18 cellular contexts compared by ENCODE assay signal in the genomic region with DNA sequence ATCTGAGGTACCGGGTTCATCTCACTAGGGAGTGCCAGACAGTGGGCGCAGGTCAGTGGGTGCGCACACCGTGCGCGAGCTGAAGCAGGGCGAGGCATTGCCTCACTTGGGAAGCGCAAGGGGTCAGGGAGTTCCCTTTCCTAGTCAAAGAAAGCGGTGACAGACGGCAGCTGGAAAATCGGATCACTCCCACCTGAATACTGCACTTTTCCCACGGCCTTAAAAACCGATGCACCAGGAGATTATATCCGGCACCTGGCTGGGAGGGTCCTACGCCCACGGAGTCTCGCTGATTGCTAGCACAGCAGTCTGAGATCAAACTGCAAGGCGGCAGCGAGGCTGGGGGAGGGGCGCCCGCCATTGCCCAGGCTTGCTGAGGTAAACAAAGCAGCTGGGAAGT. TPM values are rescaled to one million over a fixed set of nuclear protein-coding genes. Genes with fewer than 3 reads are reported as not detected.
A peak's percentile ranks its signal among the peaks of the same experiment; 100 is the strongest.
DNase-seq lines count a peak whose midpoint lies in the region; FAIRE-seq and TF ChIP-seq lines count a peak whose summit lies in the region.
"Not testable (repeated sequence)": the region's sequence is repeated elsewhere in the genome, so short reads cannot be mapped to it uniquely, and the experiment has no call there.
"Had no signal": no experiment of that assay in that cellular context is flagged by ENCODE, and none has a peak within 500 bp of the region (broad histone marks: within the 10 kb centered on the region; RNA-seq: fewer than 3 reads in every experiment).

No MANE protein-coding gene starts in this region.

- H3K14ac ChIP-seq in neuronal stem cell (ENCODE audit: low read length) = not testable (repeated sequence)

- H3K79me2 ChIP-seq in keratinocyte (ENCODE audit: control insufficient read depth, insufficient read depth, low read length) = not testable (repeated sequence)

- POLR2A ChIA-PET in Caco-2 (lab: Charles Lee) = not testable (repeated sequence)

- H3K27ac ChIP-seq in HUES48 (ENCODE audit: low read depth, low read length); keratinocyte (ENCODE audit: control insufficient read depth, insufficient read depth, low read length); neuronal stem cell (replicated peaks; ENCODE audit: low read length): not testable (repeated sequence)

- H3K27ac Mint-ChIP-seq in Caco-2 (ENCODE audit: unreplicated experiment); glutamatergic neuron (ENCODE audit: unreplicated experiment): not testable (repeated sequence)

- H3K9ac ChIP-seq in HUES48 (ENCODE audit: low read depth, low read length) = peak overlapping the region; percentile 32; the same call in 1 of the 2 replicates
- peak overlapping the region; percentile 44 for H3K9ac ChIP-seq in keratinocyte (ENCODE audit: control insufficient read depth, extremely low read depth, insufficient read depth, low read length)
- H3K9ac ChIP-seq in neuronal stem cell (ENCODE audit: low read depth, low read length, poor library complexity) = not testable (repeated sequence)

- not testable (repeated sequence) for H3K27me3 ChIP-seq in Caco-2 (replicated peaks; ENCODE audit: control insufficient read depth, insufficient read depth, low read length); HUES48 (ENCODE audit: control insufficient read depth, insufficient read depth, low read length); keratinocyte (ENCODE audit: control insufficient read depth, extremely low read depth, insufficient read depth, low read length); neuronal stem cell (ENCODE audit: control insufficient read depth in 3 of 3, insufficient read depth in 3 of 3, low read depth in 1 of 3, low read length in 3 of 3)

- not testable (repeated sequence) for FAIRE-seq in keratinocyte (lab: Jason Lieb, UNC)

- not testable (repeated sequence) for H3K9me1 ChIP-seq in keratinocyte (ENCODE audit: control insufficient read depth, extremely low read depth, insufficient read depth, low read length)

- H3K4me3 Mint-ChIP-seq in Caco-2 (ENCODE audit: unreplicated experiment) (peak overlapping the region; percentile 75), glutamatergic neuron (ENCODE audit: unreplicated experiment) (peak overlapping the region; percentile 38)

- H2AK5ac ChIP-seq in neuronal stem cell (ENCODE audit: low read depth, low read length) = not testable (repeated sequence)

- TF ChIP-seq CTCF in Caco-2 (IDR thresholded peaks at IDR 0.05; ENCODE audit: insufficient read depth in 1 of 2, low read depth in 1 of 2, low read length in 1 of 2, severe bottlenecking in 1 of 2, unreplicated experiment in 1 of 2); glutamatergic neuron (IDR thresholded peaks at IDR 0.05; ENCODE audit: partially characterized antibody, unreplicated experiment); keratinocyte (optimal IDR thresholded peaks at IDR 0.05 in 1 of 3, IDR thresholded peaks at IDR 0.05 in 1 of 3, conservative IDR thresholded peaks at IDR 0.05 in 1 of 3; ENCODE audit: extremely low read depth in 1 of 3, insufficient read depth in 2 of 3, low read length in 3 of 3): not testable (repeated sequence)

- H3K36me3 Mint-ChIP-seq in Caco-2 (ENCODE audit: insufficient read depth, unreplicated experiment); glutamatergic neuron (ENCODE audit: unreplicated experiment): not testable (repeated sequence)

- H3K4me1 ChIP-seq in Caco-2; HUES48 (ENCODE audit: control insufficient read depth, insufficient read depth, low read length); keratinocyte (ENCODE audit: control insufficient read depth, extremely low read depth, insufficient read depth, low read length); neuronal stem cell (ENCODE audit: control insufficient read depth in 2 of 2, insufficient read depth in 1 of 2, low read depth in 1 of 2, low read length in 2 of 2): not testable (repeated sequence)

- intact Hi-C loops in Caco-2 (cut with micrococcal nuclease; ENCODE audit: unreplicated experiment) = not testable (repeated sequence)

- H3K36me3 ChIP-seq in Caco-2 (ENCODE audit: control insufficient read depth, insufficient read depth, low read length); HUES48 (ENCODE audit: control insufficient read depth, insufficient read depth, low read length); keratinocyte (ENCODE audit: control insufficient read depth in 2 of 2, extremely low read depth in 1 of 2, insufficient read depth in 2 of 2, low read length in 2 of 2); neuronal stem cell (replicated peaks in 1 of 2; ENCODE audit: control insufficient read depth in 2 of 2, insufficient read depth in 2 of 2, low read length in 2 of 2): not testable (repeated sequence)

- not testable (repeated sequence) for H4K20me1 ChIP-seq in keratinocyte (ENCODE audit: control insufficient read depth, extremely low read depth, insufficient read depth, low read length)

- not testable (repeated sequence) for H3K9me3 Mint-ChIP-seq in Caco-2 (ENCODE audit: unreplicated experiment); glutamatergic neuron (ENCODE audit: unreplicated experiment)

- peaks cover 22% of the 10 kb centered on the region for H3K27me3 Mint-ChIP-seq in Caco-2 (ENCODE audit: insufficient read depth, unreplicated experiment)
- not testable (repeated sequence) for H3K27me3 Mint-ChIP-seq in glutamatergic neuron (ENCODE audit: unreplicated experiment)

- not testable (repeated sequence) for H3K18ac ChIP-seq in neuronal stem cell (ENCODE audit: low read length)

- H3K23ac ChIP-seq in neuronal stem cell (ENCODE audit: low read depth, low read length, poor library complexity) = not testable (repeated sequence)

- H2BK15ac ChIP-seq in neuronal stem cell (ENCODE audit: low read length) = not testable (repeated sequence)

- no CpG with 5 or more reads among the region's 21 CpGs for WGBS in neuronal stem cell (ENCODE audit: extremely low coverage in 2 of 2, insufficient read length in 2 of 2, insufficient replicate concordance in 1 of 2), 2 donors

- dilution Hi-C loops in keratinocyte (cut with MboI; ENCODE audit: extremely low pct_ligation_motif_present, low sequenced_read_pairs) = not testable (repeated sequence)

- not testable (repeated sequence) for H4K91ac ChIP-seq in neuronal stem cell (ENCODE audit: low read depth, low read length, poor library complexity)

- H2BK5ac ChIP-seq in neuronal stem cell (ENCODE audit: low read length) = not testable (repeated sequence)

- H3K4me2 ChIP-seq in keratinocyte (ENCODE audit: control insufficient read depth, extremely low read depth, insufficient read depth, low read depth, low read length) = peak overlapping the region; percentile 22
- H3K4me2 ChIP-seq in neuronal stem cell (ENCODE audit: insufficient read depth, low read length, poor library complexity, severe bottlenecking) = not testable (repeated sequence)

- CTCF ChIA-PET in Caco-2 (lab: Charles Lee) = not testable (repeated sequence)

- H4K8ac ChIP-seq in neuronal stem cell (ENCODE audit: low read depth, low read length) = not testable (repeated sequence)

- not testable (repeated sequence) for BruUV-seq in Caco-2 (replicated peaks; lab: Mats Ljungman, UMichigan)

- H3K9me3 ChIP-seq in Caco-2; HUES48 (ENCODE audit: control insufficient read depth, insufficient read depth, low read length); keratinocyte (ENCODE audit: control insufficient read depth, low read depth, low read length); neuronal stem cell (replicated peaks in 1 of 2; ENCODE audit: control insufficient read depth in 2 of 2, insufficient read depth in 1 of 2, low read depth in 1 of 2, low read length in 2 of 2): not testable (repeated sequence)

- H3K4ac ChIP-seq in neuronal stem cell (ENCODE audit: low read length) = not testable (repeated sequence)

- H3K4me3 ChIP-seq in Caco-2 (ENCODE audit: low read depth, low read length) = peak overlapping the region; percentile 37
- peak overlapping the region; percentile 58 for H3K4me3 ChIP-seq in HUES48 (ENCODE audit: low read depth, low read length)
- H3K4me3 ChIP-seq in keratinocyte (ENCODE audit: control insufficient read depth in 2 of 3, extremely low read depth in 1 of 3, insufficient read depth in 2 of 3, low read depth in 1 of 3, low read length in 3 of 3); neuronal stem cell (ENCODE audit: low read length in 2 of 2): not testable (repeated sequence)

- H2BK12ac ChIP-seq in neuronal stem cell (ENCODE audit: low read length) = not testable (repeated sequence)

- H3K4me1 Mint-ChIP-seq in Caco-2 (ENCODE audit: low read depth, unreplicated experiment); glutamatergic neuron (ENCODE audit: low read depth, unreplicated experiment): not testable (repeated sequence)

- H2AFZ ChIP-seq in keratinocyte (ENCODE audit: control insufficient read depth, low read length) (peak overlapping the region; percentile 65), neuronal stem cell (ENCODE audit: low read length) (peak overlapping the region; percentile 76)

- DNase-seq in Caco-2 = peak; percentile 35 to 51
- DNase-seq in NCI-H146 treated with DMSO at 0.1 percent for 48 hours (lab: John Stamatoyannopoulos, UW; ENCODE audit: unreplicated experiment) = peak; percentile 10
- peak; percentile 7 for DNase-seq in NCI-H526 treated with DMSO at 0.1 percent for 48 hours (lab: John Stamatoyannopoulos, UW)
- peak; percentile 14 for DNase-seq in SK-N-DZ (ENCODE audit: low spot score)
- DNase-seq in glutamatergic neuron; keratinocyte (ENCODE audit: low read depth, low spot score); neuronal stem cell (ENCODE audit: low spot score): not testable (repeated sequence)

- H2BK120ac ChIP-seq in neuronal stem cell (ENCODE audit: low read depth, low read length) = not testable (repeated sequence)

- H3K79me1 ChIP-seq in neuronal stem cell (ENCODE audit: low read depth, low read length) = not testable (repeated sequence)

RNA-seq across cellular contexts. Expression of a gene that starts 26.4 kb away (rescaled TPM):
- total RNA-seq in Caco-2 (2022) (not detected in 2 replicates), glutamatergic neuron (ENCODE audit: unreplicated experiment) (not detected)
- polyA plus RNA-seq in SK-N-DZ (2014; cell fraction: cytosol; rRNA removed) = not detected in 2 replicates
- not detected in 2 replicates for polyA plus RNA-seq in SK-N-DZ (2014; cell fraction: nucleus; rRNA removed)
- not detected in 3 replicates for polyA plus RNA-seq in keratinocyte
- polyA plus RNA-seq in keratinocyte (2011; ENCODE audit: low read depth) = not detected
- polyA plus RNA-seq in keratinocyte (2011; cell fraction: cytosol; rRNA removed) = not detected in 2 replicates
- polyA plus RNA-seq in keratinocyte (2011; cell fraction: nucleus; rRNA removed) = 0.23 TPM in 1 of 2 replicates, not detected in the other
- not detected in 2 replicates for polyA plus RNA-seq in keratinocyte (2012; ENCODE audit: low replicate concordance)
- polyA minus RNA-seq in keratinocyte = 0.23 TPM in 1 of 3 replicates, not detected in the others
- not detected for polyA minus RNA-seq in keratinocyte (2011; cell fraction: cytosol; rRNA and poly(A)+ RNA removed)
- not detected in 2 replicates for polyA minus RNA-seq in keratinocyte (2011; cell fraction: nucleus; rRNA and poly(A)+ RNA removed)
- not detected for polyA plus RNA-seq in neuronal stem cell (2013, experiment 1 of 2)
- not detected for polyA plus RNA-seq in neuronal stem cell (2013, experiment 2 of 2)
- total RNA-seq: A172; Calu3; CD8-positive, alpha-beta T cell; Daoy; LHCN-M2; PC-3; Right ventricle myocardium superior; RPMI7951; SK-MEL-5 had no signal
- polyA plus RNA-seq: AG04450 had no signal

RNA-seq across cellular contexts. Expression of a gene that starts 36.3 kb away (rescaled TPM):
- not detected in 2 replicates for total RNA-seq in Caco-2 (2022)
- polyA plus RNA-seq in SK-N-DZ (2014; cell fraction: cytosol; rRNA removed) = not detected in 2 replicates
- not detected in 2 replicates for polyA plus RNA-seq in SK-N-DZ (2014; cell fraction: nucleus; rRNA removed)
- total RNA-seq in glutamatergic neuron (ENCODE audit: unreplicated experiment) = not detected
- not detected in 3 replicates for polyA plus RNA-seq in keratinocyte
- not detected for polyA plus RNA-seq in keratinocyte (2011; ENCODE audit: low read depth)
- not detected in 2 replicates for polyA plus RNA-seq in keratinocyte (2011; cell fraction: cytosol; rRNA removed)
- not detected in 2 replicates for polyA plus RNA-seq in keratinocyte (2011; cell fraction: nucleus; rRNA removed)
- not detected in 2 replicates for polyA plus RNA-seq in keratinocyte (2012; ENCODE audit: low replicate concordance)
- not detected in 3 replicates for polyA minus RNA-seq in keratinocyte
- not detected for polyA minus RNA-seq in keratinocyte (2011; cell fraction: cytosol; rRNA and poly(A)+ RNA removed)
- not detected in 2 replicates for polyA minus RNA-seq in keratinocyte (2011; cell fraction: nucleus; rRNA and poly(A)+ RNA removed)
- polyA plus RNA-seq in neuronal stem cell (2013, experiment 1 of 2) = not detected
- polyA plus RNA-seq in neuronal stem cell (2013, experiment 2 of 2) = not detected
- total RNA-seq: A172; Calu3; CD8-positive, alpha-beta T cell; Daoy; LHCN-M2; PC-3; Right ventricle myocardium superior; RPMI7951; SK-MEL-5 had no signal
- polyA plus RNA-seq: AG04450 had no signal

RNA-seq across cellular contexts. Expression of a gene that starts 55.3 kb away (rescaled TPM):
- total RNA-seq in Caco-2 (2022) (not detected in 2 replicates), glutamatergic neuron (ENCODE audit: unreplicated experiment) (not detected)
- not detected in 2 replicates for polyA plus RNA-seq in SK-N-DZ (2014; cell fraction: cytosol; rRNA removed)
- polyA plus RNA-seq in SK-N-DZ (2014; cell fraction: nucleus; rRNA removed) = not detected in 2 replicates
- not detected in 3 replicates for polyA plus RNA-seq in keratinocyte
- polyA plus RNA-seq in keratinocyte (2011; ENCODE audit: low read depth) = not detected
- not detected in 2 replicates for polyA plus RNA-seq in keratinocyte (2011; cell fraction: cytosol; rRNA removed)
- polyA plus RNA-seq in keratinocyte (2011; cell fraction: nucleus; rRNA removed) = not detected in 2 replicates
- polyA plus RNA-seq in keratinocyte (2012; ENCODE audit: low replicate concordance) = not detected in 2 replicates
- not detected in 3 replicates for polyA minus RNA-seq in keratinocyte
- polyA minus RNA-seq in keratinocyte (2011; cell fraction: cytosol; rRNA and poly(A)+ RNA removed) = not detected
- polyA minus RNA-seq in keratinocyte (2011; cell fraction: nucleus; rRNA and poly(A)+ RNA removed) = not detected in 2 replicates
- not detected for polyA plus RNA-seq in neuronal stem cell (2013, experiment 1 of 2)
- polyA plus RNA-seq in neuronal stem cell (2013, experiment 2 of 2) = not detected
- total RNA-seq: A172; Calu3; CD8-positive, alpha-beta T cell; Daoy; LHCN-M2; PC-3; Right ventricle myocardium superior; RPMI7951; SK-MEL-5 had no signal
- polyA plus RNA-seq: AG04450 had no signal
